ENCODE assay signal across 13 cellular contexts in the genomic region with DNA sequence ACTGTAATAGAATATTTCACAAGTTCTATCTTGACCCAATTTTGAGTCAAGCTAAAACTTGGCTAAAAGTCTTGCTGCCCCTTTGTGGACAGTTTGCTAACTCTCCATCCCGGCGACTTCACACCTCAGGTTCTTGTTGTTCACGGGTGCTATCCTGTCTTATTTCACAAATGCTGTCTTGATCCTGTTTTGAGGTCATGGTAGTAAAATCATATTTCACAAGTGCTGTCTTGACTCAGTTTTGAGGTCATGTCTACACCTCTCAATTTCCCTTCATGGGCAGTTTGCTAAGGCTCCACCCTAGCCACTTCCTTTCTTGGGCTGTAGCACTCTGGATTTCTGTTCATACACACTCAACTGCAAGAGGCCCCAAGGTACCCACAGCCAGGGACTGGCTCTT. TPM values are rescaled to one million over a fixed set of nuclear protein-coding genes. Genes with fewer than 3 reads are reported as not detected.
DNase-seq lines count a peak whose midpoint lies in the region; ATAC-seq and TF ChIP-seq lines count a peak whose summit lies in the region.
"Had no signal": no experiment of that assay in that cellular context is flagged by ENCODE, and none has a peak within 500 bp of the region (broad histone marks: within the 10 kb centered on the region; RNA-seq: fewer than 3 reads in every experiment).

No MANE protein-coding gene starts in this region.

- POLR2A ChIA-PET in naive thymus-derived CD8-positive, alpha-beta T cell (lab: Charles Lee) = no interaction called here

- H3K27me3 Mint-ChIP-seq in naive thymus-derived CD8-positive, alpha-beta T cell = no peaks in the 10 kb centered on the region

- H3K27ac ChIP-seq in HL-60 (replicated peaks) = peak overlapping the region; percentile 51
- H3K27ac ChIP-seq: 22Rv1, RWPE1, suprapubic skin had no signal

- no peaks in the 10 kb centered on the region for H3K27me3 ChIP-seq in HL-60 (ENCODE audit: insufficient read depth, poor library complexity, severe bottlenecking)
- H3K27me3 ChIP-seq: suprapubic skin had no signal

- ATAC-seq in naive thymus-derived CD8-positive, alpha-beta T cell = peak in 1 of 2 donors; percentile 39
- ATAC-seq in HG03439 (IDR thresholded peaks at IDR 0.05; ENCODE audit: unreplicated experiment) = no peak

- peaks cover 3 to 29% (median 9%) of the 10 kb centered on the region in 4 donors for H3K4me1 Mint-ChIP-seq in naive thymus-derived CD8-positive, alpha-beta T cell

- H3K4me3 ChIP-seq in HL-60 (replicated peaks; ENCODE audit: insufficient read depth, low read length) = no peak overlapping the region
- H3K4me3 ChIP-seq: suprapubic skin had no signal

- no peak for TF ChIP-seq CTCF in HL-60 (IDR thresholded peaks at IDR 0.05; ENCODE audit: insufficient read depth, low read length)
- TF ChIP-seq CTCF in GM20000 (IDR thresholded peaks at IDR 0.05; ENCODE audit: extremely low read depth, missing control alignments) = no peak

- peaks cover 0 to 1% (median 0%) of the 10 kb centered on the region in 3 donors for H3K36me3 Mint-ChIP-seq in naive thymus-derived CD8-positive, alpha-beta T cell

- no peaks in the 10 kb centered on the region for H3K9me3 Mint-ChIP-seq in naive thymus-derived CD8-positive, alpha-beta T cell

- peak overlapping the region in 6 of 10 donors; percentile 21 to 82 (median 48) for H3K27ac Mint-ChIP-seq in naive thymus-derived CD8-positive, alpha-beta T cell

- DNase-seq in NK-92 treated with Interleukin-12 subunit alpha and Interleukin-12 subunit beta, amount 100 ng/mL, for 24 hours (lab: John Stamatoyannopoulos, UW) = peak; percentile 75
- no peak for DNase-seq in NK-92 (lab: John Stamatoyannopoulos, UW; ENCODE audit: unreplicated experiment)
- peak; percentile 70 to 81 for DNase-seq in HL-60 (ENCODE audit: low read depth in 1 of 2, low spot score in 1 of 2)
- peak; percentile 7 for DNase-seq in activated CD8-positive, alpha-beta memory T cell treated with anti-CD3 and anti-CD28 coated beads, Interleukin-2, amount 50 U/mL, for 1 hour (ENCODE audit: extremely low read depth)
- peak in 3 of 10 donors; percentile 2 to 40 (median 8) for DNase-seq in naive thymus-derived CD8-positive, alpha-beta T cell
- DNase-seq in D341Med (ENCODE audit: low spot score) = no peak
- no peak for DNase-seq in GM20000 (ENCODE audit: low spot score)
- DNase-seq: amygdala, Karpas-422 had no signal

- peak overlapping the region in 3 of 10 donors; percentile 22 to 62 (median 38) for H3K4me3 Mint-ChIP-seq in naive thymus-derived CD8-positive, alpha-beta T cell

RNA-seq across cellular contexts. Expression of a gene that starts 45.0 kb away (rescaled TPM):
- 10 to 100 TPM; 18.0 to 18.5 TPM for total RNA-seq in naive thymus-derived CD8-positive, alpha-beta T cell
- 1 to 10 TPM; 3.3 to 6.4 (median 5.8) TPM for polyA plus RNA-seq in naive thymus-derived CD8-positive, alpha-beta T cell

Comparison
In these comparisons a context has a peak if more than half of its experiments do, and no peak if none do; other contexts are left out.
1. DNase-seq: peak in NK-92 treated with Interleukin-12 subunit alpha and Interleukin-12 subunit beta, amount 100 ng/mL, for 24 hours (single experiment), HL-60 (2 of 2) and activated CD8-positive, alpha-beta memory T cell treated with anti-CD3 and anti-CD28 coated beads, Interleukin-2, amount 50 U/mL, for 1 hour (single experiment); none in NK-92 (single experiment), D341Med (single experiment) and GM20000 (single experiment).